Comparison of ENCODE assay signal across 1 cellular context in genomic region chr15:63600646-63601025, GRCh38.
TF ChIP-seq lines count a peak whose summit lies in the region.

No MANE protein-coding gene starts in this region.

TF ChIP-seq in WTC11, 78 proteins besides CTCF, POLR2A, EP300 and RAD21 (continued from another document and continues in another):
- peak; percentile 45; the same call in 1 of the 2 replicates for TF ChIP-seq ATF2 (CRISPR knock-in tag; IDR thresholded peaks at IDR 0.05; ENCODE audit: borderline replicate concordance, low read depth)
- TF ChIP-seq, protein P1, sequence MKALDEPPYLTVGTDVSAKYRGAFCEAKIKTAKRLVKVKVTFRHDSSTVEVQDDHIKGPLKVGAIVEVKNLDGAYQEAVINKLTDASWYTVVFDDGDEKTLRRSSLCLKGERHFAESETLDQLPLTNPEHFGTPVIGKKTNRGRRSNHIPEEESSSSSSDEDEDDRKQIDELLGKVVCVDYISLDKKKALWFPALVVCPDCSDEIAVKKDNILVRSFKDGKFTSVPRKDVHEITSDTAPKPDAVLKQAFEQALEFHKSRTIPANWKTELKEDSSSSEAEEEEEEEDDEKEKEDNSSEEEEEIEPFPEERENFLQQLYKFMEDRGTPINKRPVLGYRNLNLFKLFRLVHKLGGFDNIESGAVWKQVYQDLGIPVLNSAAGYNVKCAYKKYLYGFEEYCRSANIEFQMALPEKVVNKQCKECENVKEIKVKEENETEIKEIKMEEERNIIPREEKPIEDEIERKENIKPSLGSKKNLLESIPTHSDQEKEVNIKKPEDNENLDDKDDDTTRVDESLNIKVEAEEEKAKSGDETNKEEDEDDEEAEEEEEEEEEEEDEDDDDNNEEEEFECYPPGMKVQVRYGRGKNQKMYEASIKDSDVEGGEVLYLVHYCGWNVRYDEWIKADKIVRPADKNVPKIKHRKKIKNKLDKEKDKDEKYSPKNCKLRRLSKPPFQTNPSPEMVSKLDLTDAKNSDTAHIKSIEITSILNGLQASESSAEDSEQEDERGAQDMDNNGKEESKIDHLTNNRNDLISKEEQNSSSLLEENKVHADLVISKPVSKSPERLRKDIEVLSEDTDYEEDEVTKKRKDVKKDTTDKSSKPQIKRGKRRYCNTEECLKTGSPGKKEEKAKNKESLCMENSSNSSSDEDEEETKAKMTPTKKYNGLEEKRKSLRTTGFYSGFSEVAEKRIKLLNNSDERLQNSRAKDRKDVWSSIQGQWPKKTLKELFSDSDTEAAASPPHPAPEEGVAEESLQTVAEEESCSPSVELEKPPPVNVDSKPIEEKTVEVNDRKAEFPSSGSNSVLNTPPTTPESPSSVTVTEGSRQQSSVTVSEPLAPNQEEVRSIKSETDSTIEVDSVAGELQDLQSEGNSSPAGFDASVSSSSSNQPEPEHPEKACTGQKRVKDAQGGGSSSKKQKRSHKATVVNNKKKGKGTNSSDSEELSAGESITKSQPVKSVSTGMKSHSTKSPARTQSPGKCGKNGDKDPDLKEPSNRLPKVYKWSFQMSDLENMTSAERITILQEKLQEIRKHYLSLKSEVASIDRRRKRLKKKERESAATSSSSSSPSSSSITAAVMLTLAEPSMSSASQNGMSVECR (CRISPR knock-in tag; IDR thresholded peaks at IDR 0.05; ENCODE audit: borderline replicate concordance), result no peak
- TF ChIP-seq ZNF263 (CRISPR knock-in tag; IDR thresholded peaks at IDR 0.05; ENCODE audit: low read depth), result 0 out of 2 replicates have a peak, but pooled peaks have one; percentile 28
- 0 out of 2 replicates have a peak, but pooled peaks have one; percentile 29 for TF ChIP-seq ZBTB43 (CRISPR knock-in tag; IDR thresholded peaks at IDR 0.05)
- TF ChIP-seq, protein P2, sequence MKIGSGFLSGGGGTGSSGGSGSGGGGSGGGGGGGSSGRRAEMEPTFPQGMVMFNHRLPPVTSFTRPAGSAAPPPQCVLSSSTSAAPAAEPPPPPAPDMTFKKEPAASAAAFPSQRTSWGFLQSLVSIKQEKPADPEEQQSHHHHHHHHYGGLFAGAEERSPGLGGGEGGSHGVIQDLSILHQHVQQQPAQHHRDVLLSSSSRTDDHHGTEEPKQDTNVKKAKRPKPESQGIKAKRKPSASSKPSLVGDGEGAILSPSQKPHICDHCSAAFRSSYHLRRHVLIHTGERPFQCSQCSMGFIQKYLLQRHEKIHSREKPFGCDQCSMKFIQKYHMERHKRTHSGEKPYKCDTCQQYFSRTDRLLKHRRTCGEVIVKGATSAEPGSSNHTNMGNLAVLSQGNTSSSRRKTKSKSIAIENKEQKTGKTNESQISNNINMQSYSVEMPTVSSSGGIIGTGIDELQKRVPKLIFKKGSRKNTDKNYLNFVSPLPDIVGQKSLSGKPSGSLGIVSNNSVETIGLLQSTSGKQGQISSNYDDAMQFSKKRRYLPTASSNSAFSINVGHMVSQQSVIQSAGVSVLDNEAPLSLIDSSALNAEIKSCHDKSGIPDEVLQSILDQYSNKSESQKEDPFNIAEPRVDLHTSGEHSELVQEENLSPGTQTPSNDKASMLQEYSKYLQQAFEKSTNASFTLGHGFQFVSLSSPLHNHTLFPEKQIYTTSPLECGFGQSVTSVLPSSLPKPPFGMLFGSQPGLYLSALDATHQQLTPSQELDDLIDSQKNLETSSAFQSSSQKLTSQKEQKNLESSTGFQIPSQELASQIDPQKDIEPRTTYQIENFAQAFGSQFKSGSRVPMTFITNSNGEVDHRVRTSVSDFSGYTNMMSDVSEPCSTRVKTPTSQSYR (CRISPR knock-in tag; IDR thresholded peaks at IDR 0.05), result no peak
- no peak for TF ChIP-seq SOX15 (CRISPR knock-in tag; IDR thresholded peaks at IDR 0.05)
- TF ChIP-seq ELF4 (CRISPR knock-in tag; IDR thresholded peaks at IDR 0.05; ENCODE audit: low read depth), result no peak
- no peak for TF ChIP-seq CREB1 (CRISPR knock-in tag; IDR thresholded peaks at IDR 0.05)
- TF ChIP-seq FOXK1 (CRISPR knock-in tag; IDR thresholded peaks at IDR 0.05), result no peak; the same call in 1 of the 2 replicates
- TF ChIP-seq, protein P3, sequence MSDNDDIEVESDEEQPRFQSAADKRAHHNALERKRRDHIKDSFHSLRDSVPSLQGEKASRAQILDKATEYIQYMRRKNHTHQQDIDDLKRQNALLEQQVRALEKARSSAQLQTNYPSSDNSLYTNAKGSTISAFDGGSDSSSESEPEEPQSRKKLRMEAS (CRISPR knock-in tag; IDR thresholded peaks at IDR 0.05), result peak; percentile 88
- TF ChIP-seq ATF1 (CRISPR knock-in tag; IDR thresholded peaks at IDR 0.05), result no peak
- peak; percentile 81; the same call in 1 of the 2 replicates for TF ChIP-seq ZNF138 (CRISPR knock-in tag; conservative IDR thresholded peaks at IDR 0.05)
- TF ChIP-seq ZNF317 (CRISPR knock-in tag; IDR thresholded peaks at IDR 0.05; ENCODE audit: borderline replicate concordance, low read depth), result peak; percentile 21; the same call in 1 of the 2 replicates
- peak; percentile 60; the same call in 1 of the 2 replicates for TF ChIP-seq E2F5 (CRISPR knock-in tag; IDR thresholded peaks at IDR 0.05)
- no peak for TF ChIP-seq ZNF219 (CRISPR knock-in tag; IDR thresholded peaks at IDR 0.05; ENCODE audit: borderline replicate concordance)
- no peak for TF ChIP-seq IRF2 (CRISPR knock-in tag; IDR thresholded peaks at IDR 0.05; ENCODE audit: borderline replicate concordance, low read depth)
- 0 out of 2 replicates have a peak, but pooled peaks have one; percentile 66 for TF ChIP-seq RELA (CRISPR knock-in tag; IDR thresholded peaks at IDR 0.05; ENCODE audit: borderline replicate concordance)
- TF ChIP-seq ATF3 (CRISPR knock-in tag; conservative IDR thresholded peaks at IDR 0.05), result no peak
- 0 out of 2 replicates have a peak, but pooled peaks have one; percentile 18 for TF ChIP-seq NFYB (CRISPR knock-in tag; conservative IDR thresholded peaks at IDR 0.05; ENCODE audit: low read depth)
- TF ChIP-seq, protein P4, sequence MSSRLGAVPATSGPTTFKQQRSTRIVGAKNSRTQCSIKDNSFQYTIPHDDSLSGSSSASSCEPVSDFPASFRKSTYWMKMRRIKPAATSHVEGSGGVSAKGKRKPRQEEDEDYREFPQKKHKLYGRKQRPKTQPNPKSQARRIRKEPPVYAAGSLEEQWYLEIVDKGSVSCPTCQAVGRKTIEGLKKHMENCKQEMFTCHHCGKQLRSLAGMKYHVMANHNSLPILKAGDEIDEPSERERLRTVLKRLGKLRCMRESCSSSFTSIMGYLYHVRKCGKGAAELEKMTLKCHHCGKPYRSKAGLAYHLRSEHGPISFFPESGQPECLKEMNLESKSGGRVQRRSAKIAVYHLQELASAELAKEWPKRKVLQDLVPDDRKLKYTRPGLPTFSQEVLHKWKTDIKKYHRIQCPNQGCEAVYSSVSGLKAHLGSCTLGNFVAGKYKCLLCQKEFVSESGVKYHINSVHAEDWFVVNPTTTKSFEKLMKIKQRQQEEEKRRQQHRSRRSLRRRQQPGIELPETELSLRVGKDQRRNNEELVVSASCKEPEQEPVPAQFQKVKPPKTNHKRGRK (CRISPR knock-in tag; IDR thresholded peaks at IDR 0.05; ENCODE audit: borderline replicate concordance), result no peak
- peak; percentile 57; the same call in 1 of the 2 replicates for TF ChIP-seq TP53 (CRISPR knock-in tag; IDR thresholded peaks at IDR 0.05)
- TF ChIP-seq GRHL2 (CRISPR knock-in tag; IDR thresholded peaks at IDR 0.05; ENCODE audit: insufficient replicate concordance, severe bottlenecking), result no peak
- TF ChIP-seq NFE2L1 (CRISPR knock-in tag; IDR thresholded peaks at IDR 0.05), result peak; percentile 35; the same call in 1 of the 2 replicates
- TF ChIP-seq, protein P5, sequence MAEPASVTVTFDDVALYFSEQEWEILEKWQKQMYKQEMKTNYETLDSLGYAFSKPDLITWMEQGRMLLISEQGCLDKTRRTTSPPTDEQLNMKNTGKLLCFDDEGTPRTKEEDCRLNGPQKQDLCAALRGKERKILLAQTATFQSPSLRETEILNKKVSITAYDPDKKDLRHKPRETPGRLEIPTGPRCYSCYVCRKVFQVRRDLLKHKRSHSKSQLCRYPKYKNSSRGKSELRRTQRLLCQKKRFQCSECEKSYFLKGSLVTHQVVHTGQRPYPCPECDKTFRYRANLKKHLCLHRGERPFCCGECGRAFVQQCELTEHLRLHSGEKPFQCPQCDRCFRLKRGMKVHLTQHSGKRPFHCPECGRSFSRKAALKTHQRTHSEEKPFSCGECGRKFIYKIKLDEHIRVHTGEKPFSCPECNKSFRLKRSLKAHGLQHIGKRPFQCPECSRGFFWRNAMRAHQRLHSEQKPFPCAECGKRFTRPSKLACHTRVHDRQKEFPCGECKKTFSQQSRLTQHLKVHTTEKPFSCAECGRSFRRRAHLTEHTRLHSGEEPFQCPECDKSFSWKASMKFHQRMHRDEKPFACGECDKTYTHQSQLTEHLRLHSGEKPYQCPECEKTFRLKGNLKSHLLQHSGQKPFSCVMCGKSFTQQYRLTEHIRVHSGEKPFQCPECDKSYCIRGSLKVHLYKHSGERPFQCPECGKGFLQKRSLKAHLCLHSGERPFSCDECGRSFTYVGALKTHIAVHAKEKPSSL (CRISPR knock-in tag; conservative IDR thresholded peaks at IDR 0.05), result no peak
- no peak for TF ChIP-seq NR2C2 (CRISPR knock-in tag; IDR thresholded peaks at IDR 0.05)
- TF ChIP-seq ZNF671 (CRISPR knock-in tag; IDR thresholded peaks at IDR 0.05), result no peak
- no peak for TF ChIP-seq ERG (CRISPR knock-in tag; IDR thresholded peaks at IDR 0.05)
- TF ChIP-seq ZNF423 (CRISPR knock-in tag; IDR thresholded peaks at IDR 0.05), result no peak
- TF ChIP-seq ZNF396 (CRISPR knock-in tag; IDR thresholded peaks at IDR 0.05; ENCODE audit: borderline replicate concordance), result no peak
- TF ChIP-seq ESRRA (CRISPR knock-in tag; IDR thresholded peaks at IDR 0.05; ENCODE audit: borderline replicate concordance), result peak; percentile 49; the same call in 1 of the 2 replicates
- TF ChIP-seq ATF6 (CRISPR knock-in tag; IDR thresholded peaks at IDR 0.05), result no peak
- TF ChIP-seq TEAD1 (CRISPR knock-in tag; IDR thresholded peaks at IDR 0.05), result peak; percentile 84; the same call in 1 of the 2 replicates
- TF ChIP-seq E2F4 (CRISPR knock-in tag; IDR thresholded peaks at IDR 0.05; ENCODE audit: borderline replicate concordance, low read depth), result no peak
- TF ChIP-seq HMGA2 (CRISPR knock-in tag; IDR thresholded peaks at IDR 0.05), result no peak
- 0 out of 2 replicates have a peak, but pooled peaks have one; percentile 39 for TF ChIP-seq PRRX2 (CRISPR knock-in tag; IDR thresholded peaks at IDR 0.05)
- TF ChIP-seq, protein P6, sequence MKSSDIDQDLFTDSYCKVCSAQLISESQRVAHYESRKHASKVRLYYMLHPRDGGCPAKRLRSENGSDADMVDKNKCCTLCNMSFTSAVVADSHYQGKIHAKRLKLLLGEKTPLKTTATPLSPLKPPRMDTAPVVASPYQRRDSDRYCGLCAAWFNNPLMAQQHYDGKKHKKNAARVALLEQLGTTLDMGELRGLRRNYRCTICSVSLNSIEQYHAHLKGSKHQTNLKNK (CRISPR knock-in tag; IDR thresholded peaks at IDR 0.05), result no peak
